Comparison of ENCODE assay signal across 11 cellular contexts in genomic region chr13:30576528-30576927, GRCh38. TPM values are rescaled to one million over a fixed set of nuclear protein-coding genes. Genes with fewer than 3 reads are reported as not detected.
DNase-seq lines count a peak whose midpoint lies in the region; ATAC-seq and TF ChIP-seq lines count a peak whose summit lies in the region.
"Had no signal": no experiment of that assay in that cellular context is flagged by ENCODE, and none has a peak within 500 bp of the region (broad histone marks: within the 10 kb centered on the region; RNA-seq: fewer than 3 reads in every experiment).

No MANE protein-coding gene starts in this region.

- intact Hi-C loops in activated T-helper 1 cell treated with anti-CD3 and anti-CD28 coated beads, Interleukin-12 subunit alpha, Interleukin-12 subunit beta, Interleukin-2, Interleukin-4 antibody, amounts not matched to agents 30 ng/mL and 10 ng/mL and 1 ng/mL, durations not matched to agents 14 hours and 24 hours and 36 hours (cut with micrococcal nuclease), result loop anchor here (10.0 kb wide), 3 partner anchors 202 to 422 kb away; partner anchors contain the start of gene KATNAL1

- DNase-seq in activated T-helper 1 cell treated with Interleukin-2 at 50 U/mL for 16 hours (ENCODE audit: low read depth), result peak; percentile 25
- no peak for DNase-seq in activated T-helper 1 cell treated with anti-CD3 and anti-CD28 coated beads, Interleukin-12 subunit alpha, Interleukin-12 subunit beta, Interleukin-2, Interleukin-4 antibody, amounts not matched to agents 30 ng/mL and 10 ng/mL and 1 ng/mL, durations not matched to agents 14 hours and 24 hours and 36 hours (ENCODE audit: low spot score)
- DNase-seq in activated CD8-positive, alpha-beta memory T cell treated with anti-CD3 and anti-CD28 coated beads for 1 hour (ENCODE audit: extremely low read depth in 1 of 2, low read depth in 1 of 2), result peak; percentile 8 to 40
- DNase-seq in foreskin keratinocyte, result peak in 1 of 2 donors; percentile 53
- DNase-seq in stimulated activated naive CD8-positive, alpha-beta T cell treated with anti-CD3 and anti-CD28 coated beads, Interleukin-15, Interleukin-2, amounts not matched to agents 100 U/mL and 50 U/mL, for 24 hours, result peak; percentile 28

- peak overlapping the region; percentile 3 for H3K27ac ChIP-seq in foreskin keratinocyte
- H3K27ac ChIP-seq: BLaER1 had no signal

- no peaks in the 10 kb centered on the region for H3K27me3 ChIP-seq in foreskin keratinocyte
- H3K27me3 ChIP-seq: BLaER1 had no signal

- peaks cover 18% of the 10 kb centered on the region for H3K27me3 Mint-ChIP-seq in activated T-helper 1 cell treated with anti-CD3 and anti-CD28 coated beads, Interleukin-12 subunit alpha, Interleukin-12 subunit beta, Interleukin-2, Interleukin-4 antibody, amounts not matched to agents 30 ng/mL and 10 ng/mL and 1 ng/mL, durations not matched to agents 14 hours and 24 hours and 36 hours (ENCODE audit: insufficient read depth)
- H3K27me3 Mint-ChIP-seq: activated naive CD4-positive, alpha-beta T cell treated with anti-CD3 and anti-CD28 coated beads, Interleukin-2, amount 50 U/mL, for 24 hours had no signal

- no peak overlapping the region for H3K27ac Mint-ChIP-seq in activated T-helper 1 cell treated with anti-CD3 and anti-CD28 coated beads, Interleukin-12 subunit alpha, Interleukin-12 subunit beta, Interleukin-2, Interleukin-4 antibody, amounts not matched to agents 30 ng/mL and 10 ng/mL and 1 ng/mL, durations not matched to agents 14 hours and 24 hours and 36 hours
- H3K27ac Mint-ChIP-seq: activated naive CD4-positive, alpha-beta T cell treated with anti-CD3 and anti-CD28 coated beads, Interleukin-2, amount 50 U/mL, for 24 hours; mesothelial cell of epicardium had no signal

- peaks cover 34% of the 10 kb centered on the region for H3K4me1 Mint-ChIP-seq in activated T-helper 1 cell treated with anti-CD3 and anti-CD28 coated beads, Interleukin-12 subunit alpha, Interleukin-12 subunit beta, Interleukin-2, Interleukin-4 antibody, amounts not matched to agents 30 ng/mL and 10 ng/mL and 1 ng/mL, durations not matched to agents 14 hours and 24 hours and 36 hours (ENCODE audit: low read depth)

- no peaks in the 10 kb centered on the region for H3K9me3 Mint-ChIP-seq in activated T-helper 1 cell treated with anti-CD3 and anti-CD28 coated beads, Interleukin-12 subunit alpha, Interleukin-12 subunit beta, Interleukin-2, Interleukin-4 antibody, amounts not matched to agents 30 ng/mL and 10 ng/mL and 1 ng/mL, durations not matched to agents 14 hours and 24 hours and 36 hours
- H3K9me3 Mint-ChIP-seq: activated naive CD4-positive, alpha-beta T cell treated with anti-CD3 and anti-CD28 coated beads, Interleukin-2, amount 50 U/mL, for 24 hours; mesothelial cell of epicardium had no signal

- H3K4me3 Mint-ChIP-seq in activated T-helper 1 cell treated with anti-CD3 and anti-CD28 coated beads, Interleukin-12 subunit alpha, Interleukin-12 subunit beta, Interleukin-2, Interleukin-4 antibody, amounts not matched to agents 30 ng/mL and 10 ng/mL and 1 ng/mL, durations not matched to agents 14 hours and 24 hours and 36 hours, result no peak overlapping the region
- H3K4me3 Mint-ChIP-seq: activated naive CD4-positive, alpha-beta T cell treated with anti-CD3 and anti-CD28 coated beads, Interleukin-2, amount 50 U/mL, for 24 hours; mesothelial cell of epicardium had no signal

- TF ChIP-seq CTCF in foreskin keratinocyte (conservative IDR thresholded peaks at IDR 0.05), result no peak

- H3K4me1 ChIP-seq in foreskin keratinocyte, result peaks cover 12% of the 10 kb centered on the region

- H3K36me3 Mint-ChIP-seq in activated T-helper 1 cell treated with anti-CD3 and anti-CD28 coated beads, Interleukin-12 subunit alpha, Interleukin-12 subunit beta, Interleukin-2, Interleukin-4 antibody, amounts not matched to agents 30 ng/mL and 10 ng/mL and 1 ng/mL, durations not matched to agents 14 hours and 24 hours and 36 hours (ENCODE audit: low read depth), result no peaks in the 10 kb centered on the region
- H3K36me3 Mint-ChIP-seq: activated naive CD4-positive, alpha-beta T cell treated with anti-CD3 and anti-CD28 coated beads, Interleukin-2, amount 50 U/mL, for 24 hours; mesothelial cell of epicardium had no signal

- ATAC-seq in foreskin keratinocyte (peak; percentile 23), GM18873 (IDR thresholded peaks at IDR 0.05; ENCODE audit: low FRiP score, unreplicated experiment) (no peak), HG03342 (IDR thresholded peaks at IDR 0.05; ENCODE audit: unreplicated experiment) (no peak), GM18907 (IDR thresholded peaks at IDR 0.05; ENCODE audit: unreplicated experiment) (no peak)
- peak; percentile 71 for ATAC-seq in stimulated activated naive CD8-positive, alpha-beta T cell treated with anti-CD3 and anti-CD28 coated beads, Interleukin-15, Interleukin-2, amounts not matched to agents 100 U/mL and 50 U/mL, for 24 hours

RNA-seq across cellular contexts. Expression of gene USPL1, which starts 41.2 kb away (rescaled TPM):
- 17.2 and 17.5 TPM in 2 replicates for total RNA-seq in activated T-helper 1 cell treated with anti-CD3 and anti-CD28 coated beads, Interleukin-12 subunit alpha, Interleukin-12 subunit beta, Interleukin-2, Interleukin-4 antibody, amounts not matched to agents 30 ng/mL and 10 ng/mL and 1 ng/mL, durations not matched to agents 14 hours and 24 hours and 36 hours
- 11.8 and 12.4 TPM in 2 replicates for total RNA-seq in foreskin keratinocyte
- polyA plus RNA-seq in foreskin keratinocyte, result 3.6 and 4.8 TPM in 2 replicates

Comparison
In these comparisons a context has a peak if more than half of its experiments do, and no peak if none do; other contexts are left out.
1. ATAC-seq: peak in foreskin keratinocyte (single experiment) and stimulated activated naive CD8-positive, alpha-beta T cell treated with anti-CD3 and anti-CD28 coated beads, Interleukin-15, Interleukin-2, amounts not matched to agents 100 U/mL and 50 U/mL, for 24 hours (single experiment); none in GM18873 (single experiment), HG03342 (single experiment) and GM18907 (single experiment).